ENCODE assay signal across 10 cellular contexts in genomic region chr5:10440367-10440990, GRCh38. TPM values are rescaled to one million over a fixed set of nuclear protein-coding genes. Genes with fewer than 3 reads are reported as not detected.
A peak's percentile ranks its signal among the peaks of the same experiment; 100 is the strongest.
DNase-seq lines count a peak whose midpoint lies in the region; ATAC-seq, FAIRE-seq and TF ChIP-seq lines count a peak whose summit lies in the region.
"Had no signal": no experiment of that assay in that cellular context is flagged by ENCODE, and none has a peak within 500 bp of the region (broad histone marks: within the 10 kb centered on the region; RNA-seq: fewer than 3 reads in every experiment).

No MANE protein-coding gene starts in this region.

- no peaks in the 10 kb centered on the region for H3K9me1 ChIP-seq in keratinocyte (ENCODE audit: control insufficient read depth, extremely low read depth, insufficient read depth, low read length)

- H3K9ac ChIP-seq in keratinocyte (ENCODE audit: control insufficient read depth, extremely low read depth, insufficient read depth, low read length): no peak overlapping the region

- H3K4me1 Mint-ChIP-seq in activated naive CD4-positive, alpha-beta T cell treated with anti-CD3 and anti-CD28 coated beads, Interleukin-2, amount 10 ng/mL, durations not matched to agents 7 days and 5 days: peaks cover 39% of the 10 kb centered on the region
- peaks cover 29% of the 10 kb centered on the region for H3K4me1 Mint-ChIP-seq in activated T-helper 1 cell treated with anti-CD3 and anti-CD28 coated beads, Interleukin-12 subunit alpha, Interleukin-12 subunit beta, Interleukin-2, Interleukin-4 antibody, amounts not matched to agents 30 ng/mL and 10 ng/mL and 1 ng/mL, durations not matched to agents 14 hours and 24 hours and 36 hours (ENCODE audit: low read depth)
- peaks cover 25% of the 10 kb centered on the region for H3K4me1 Mint-ChIP-seq in stimulated activated memory B cell treated with anti-CD40 and anti-IgM and Interleukin-4, amounts not matched to agents 10 μg/mL and 1 μg/mL and 100 μg/mL, for 72 hours

- dilution Hi-C loops in keratinocyte (cut with MboI; ENCODE audit: extremely low pct_ligation_motif_present, low sequenced_read_pairs): no loop called here

- peak overlapping the region; percentile 82 for H3K4me3 Mint-ChIP-seq in activated naive CD4-positive, alpha-beta T cell treated with anti-CD3 and anti-CD28 coated beads, Interleukin-2, amount 10 ng/mL, durations not matched to agents 7 days and 5 days
- H3K4me3 Mint-ChIP-seq in activated T-helper 1 cell treated with anti-CD3 and anti-CD28 coated beads, Interleukin-12 subunit alpha, Interleukin-12 subunit beta, Interleukin-2, Interleukin-4 antibody, amounts not matched to agents 30 ng/mL and 10 ng/mL and 1 ng/mL, durations not matched to agents 14 hours and 24 hours and 36 hours: peak overlapping the region; percentile 54
- no peak overlapping the region for H3K4me3 Mint-ChIP-seq in stimulated activated memory B cell treated with anti-CD40 and anti-IgM and Interleukin-4, amounts not matched to agents 10 μg/mL and 1 μg/mL and 100 μg/mL, for 72 hours

- FAIRE-seq in keratinocyte (lab: Jason Lieb, UNC): no peak

- H3K4me1 ChIP-seq in keratinocyte (ENCODE audit: control insufficient read depth, extremely low read depth, insufficient read depth, low read length): peaks cover 14% of the 10 kb centered on the region
- H3K4me1 ChIP-seq in thoracic aorta (ENCODE audit: control insufficient read depth in 1 of 2, low read depth in 2 of 2): peaks cover 4 to 17% of the 10 kb centered on the region in 2 donors

- peaks cover 30% of the 10 kb centered on the region for H3K36me3 Mint-ChIP-seq in activated naive CD4-positive, alpha-beta T cell treated with anti-CD3 and anti-CD28 coated beads, Interleukin-2, amount 10 ng/mL, durations not matched to agents 7 days and 5 days
- peaks cover 26% of the 10 kb centered on the region for H3K36me3 Mint-ChIP-seq in activated T-helper 1 cell treated with anti-CD3 and anti-CD28 coated beads, Interleukin-12 subunit alpha, Interleukin-12 subunit beta, Interleukin-2, Interleukin-4 antibody, amounts not matched to agents 30 ng/mL and 10 ng/mL and 1 ng/mL, durations not matched to agents 14 hours and 24 hours and 36 hours (ENCODE audit: low read depth)
- no peaks in the 10 kb centered on the region for H3K36me3 Mint-ChIP-seq in stimulated activated memory B cell treated with anti-CD40 and anti-IgM and Interleukin-4, amounts not matched to agents 10 μg/mL and 1 μg/mL and 100 μg/mL, for 72 hours

- peak overlapping the region; percentile 99 for H3K4me2 ChIP-seq in keratinocyte (ENCODE audit: control insufficient read depth, extremely low read depth, insufficient read depth, low read depth, low read length)

- H3K27ac Mint-ChIP-seq in activated naive CD4-positive, alpha-beta T cell treated with anti-CD3 and anti-CD28 coated beads, Interleukin-2, amount 10 ng/mL, durations not matched to agents 7 days and 5 days: no peak overlapping the region
- no peak overlapping the region for H3K27ac Mint-ChIP-seq in activated T-helper 1 cell treated with anti-CD3 and anti-CD28 coated beads, Interleukin-12 subunit alpha, Interleukin-12 subunit beta, Interleukin-2, Interleukin-4 antibody, amounts not matched to agents 30 ng/mL and 10 ng/mL and 1 ng/mL, durations not matched to agents 14 hours and 24 hours and 36 hours
- H3K27ac Mint-ChIP-seq in stimulated activated memory B cell treated with anti-CD40 and anti-IgM and Interleukin-4, amounts not matched to agents 10 μg/mL and 1 μg/mL and 100 μg/mL, for 72 hours: no peak overlapping the region

- H3K27me3 Mint-ChIP-seq in activated naive CD4-positive, alpha-beta T cell treated with anti-CD3 and anti-CD28 coated beads, Interleukin-2, amount 10 ng/mL, durations not matched to agents 7 days and 5 days: peaks cover 9% of the 10 kb centered on the region
- H3K27me3 Mint-ChIP-seq in activated T-helper 1 cell treated with anti-CD3 and anti-CD28 coated beads, Interleukin-12 subunit alpha, Interleukin-12 subunit beta, Interleukin-2, Interleukin-4 antibody, amounts not matched to agents 30 ng/mL and 10 ng/mL and 1 ng/mL, durations not matched to agents 14 hours and 24 hours and 36 hours (ENCODE audit: insufficient read depth): peaks cover 2% of the 10 kb centered on the region
- no peaks in the 10 kb centered on the region for H3K27me3 Mint-ChIP-seq in stimulated activated memory B cell treated with anti-CD40 and anti-IgM and Interleukin-4, amounts not matched to agents 10 μg/mL and 1 μg/mL and 100 μg/mL, for 72 hours

- peaks cover 6% of the 10 kb centered on the region for H3K27me3 ChIP-seq in keratinocyte (ENCODE audit: control insufficient read depth, extremely low read depth, insufficient read depth, low read length)
- no peaks in the 10 kb centered on the region for H3K27me3 ChIP-seq in thoracic aorta (replicated peaks; ENCODE audit: insufficient read depth)

- H3K36me3 ChIP-seq in keratinocyte (ENCODE audit: control insufficient read depth in 2 of 2, extremely low read depth in 1 of 2, insufficient read depth in 2 of 2, low read length in 2 of 2): peaks cover 0 to 6% of the 10 kb centered on the region in 2 experiments
- no peaks in the 10 kb centered on the region for H3K36me3 ChIP-seq in thoracic aorta

- H3K9me3 ChIP-seq in keratinocyte (ENCODE audit: control insufficient read depth, low read depth, low read length): no peaks in the 10 kb centered on the region
- H3K9me3 ChIP-seq in thoracic aorta: no peaks in the 10 kb centered on the region
- H3K9me3 ChIP-seq: HAP-1 had no signal

- H2AFZ ChIP-seq in keratinocyte (ENCODE audit: control insufficient read depth, low read length): no peak overlapping the region

- intact Hi-C loops in activated T-helper 1 cell treated with anti-CD3 and anti-CD28 coated beads, Interleukin-12 subunit alpha, Interleukin-12 subunit beta, Interleukin-2, Interleukin-4 antibody, amounts not matched to agents 30 ng/mL and 10 ng/mL and 1 ng/mL, durations not matched to agents 14 hours and 24 hours and 36 hours (cut with micrococcal nuclease): loop anchor here (5.0 kb wide), 1 partner anchor 122 kb away; the partner anchor contains the start of gene ANKRD33B

- H3K4me3 ChIP-seq in keratinocyte (ENCODE audit: control insufficient read depth in 2 of 3, extremely low read depth in 1 of 3, insufficient read depth in 2 of 3, low read depth in 1 of 3, low read length in 3 of 3): peak overlapping the region in 2 of 3 experiments; percentile 81 to 84
- peak overlapping the region; percentile 87 for H3K4me3 ChIP-seq in thoracic aorta

- CTCF ChIA-PET in activated naive CD4-positive, alpha-beta T cell treated with anti-CD3 and anti-CD28 coated beads, Interleukin-2, amount 10 ng/mL, durations not matched to agents 7 days and 5 days (lab: Charles Lee): no interaction called here

- DNase-seq in activated naive CD4-positive, alpha-beta T cell treated with anti-CD3 and anti-CD28 coated beads, Interleukin-2, amount 10 ng/mL, durations not matched to agents 7 days and 5 days: no peak
- DNase-seq in activated naive CD4-positive, alpha-beta T cell treated with anti-CD3 and anti-CD28 coated beads, Interleukin-2, amount 50 U/mL, for 16 hours: no peak
- no peak for DNase-seq in activated T-helper 1 cell treated with anti-CD3 and anti-CD28 coated beads, Interleukin-12 subunit alpha, Interleukin-12 subunit beta, Interleukin-2, Interleukin-4 antibody, amounts not matched to agents 30 ng/mL and 10 ng/mL and 1 ng/mL, durations not matched to agents 14 hours and 24 hours and 36 hours (ENCODE audit: low spot score)
- DNase-seq in keratinocyte (ENCODE audit: low read depth, low spot score): no peak
- DNase-seq in thoracic aorta (ENCODE audit: low spot score): no peak
- no peak for DNase-seq in SHP77 treated with DMSO at 0.1 percent for 48 hours (lab: John Stamatoyannopoulos, UW)
- DNase-seq: activated gamma-delta T cell had no signal

- H3K9me3 Mint-ChIP-seq in activated naive CD4-positive, alpha-beta T cell treated with anti-CD3 and anti-CD28 coated beads, Interleukin-2, amount 10 ng/mL, durations not matched to agents 7 days and 5 days: peaks cover 9% of the 10 kb centered on the region
- H3K9me3 Mint-ChIP-seq in activated T-helper 1 cell treated with anti-CD3 and anti-CD28 coated beads, Interleukin-12 subunit alpha, Interleukin-12 subunit beta, Interleukin-2, Interleukin-4 antibody, amounts not matched to agents 30 ng/mL and 10 ng/mL and 1 ng/mL, durations not matched to agents 14 hours and 24 hours and 36 hours: peaks cover 5% of the 10 kb centered on the region
- no peaks in the 10 kb centered on the region for H3K9me3 Mint-ChIP-seq in stimulated activated memory B cell treated with anti-CD40 and anti-IgM and Interleukin-4, amounts not matched to agents 10 μg/mL and 1 μg/mL and 100 μg/mL, for 72 hours

- no peak for ATAC-seq in thoracic aorta (ENCODE audit: insufficient number of reproducible peaks, low FRiP score, low read depth)
- ATAC-seq in stimulated activated memory B cell treated with anti-CD40 and anti-IgM and Interleukin-4, amounts not matched to agents 10 μg/mL and 1 μg/mL and 100 μg/mL, for 72 hours: no peak
- no peak for ATAC-seq in GM19455 (IDR thresholded peaks at IDR 0.05; ENCODE audit: unreplicated experiment)

- H4K20me1 ChIP-seq in keratinocyte (ENCODE audit: control insufficient read depth, extremely low read depth, insufficient read depth, low read length): no peaks in the 10 kb centered on the region

- TF ChIP-seq CTCF in keratinocyte (optimal IDR thresholded peaks at IDR 0.05 in 1 of 3, IDR thresholded peaks at IDR 0.05 in 1 of 3, conservative IDR thresholded peaks at IDR 0.05 in 1 of 3; ENCODE audit: extremely low read depth in 1 of 3, insufficient read depth in 2 of 3, low read length in 3 of 3): no peak
- TF ChIP-seq CTCF in thoracic aorta (IDR thresholded peaks at IDR 0.05): no peak

- H3K27ac ChIP-seq in keratinocyte (ENCODE audit: control insufficient read depth, insufficient read depth, low read length): no peak overlapping the region
- no peak overlapping the region for H3K27ac ChIP-seq in thoracic aorta

- H3K79me2 ChIP-seq in keratinocyte (ENCODE audit: control insufficient read depth, insufficient read depth, low read length): no peaks in the 10 kb centered on the region

RNA-seq across cellular contexts. Expression of gene ROPN1L, which starts 1.2 kb away (rescaled TPM):
- 0.16 and 0.20 TPM in 2 replicates for total RNA-seq in activated T-helper 1 cell treated with anti-CD3 and anti-CD28 coated beads, Interleukin-12 subunit alpha, Interleukin-12 subunit beta, Interleukin-2, Interleukin-4 antibody, amounts not matched to agents 30 ng/mL and 10 ng/mL and 1 ng/mL, durations not matched to agents 14 hours and 24 hours and 36 hours
- polyA plus RNA-seq in keratinocyte: 0.09 to 0.22 TPM in 2 of 3 replicates, not detected in the other
- polyA plus RNA-seq in keratinocyte (2011; ENCODE audit: low read depth): not detected
- 0.23 TPM in 1 of 2 replicates, not detected in the other for polyA plus RNA-seq in keratinocyte (2011; cell fraction: cytosol; rRNA removed)
- polyA plus RNA-seq in keratinocyte (2011; cell fraction: nucleus; rRNA removed): not detected in 2 replicates
- polyA plus RNA-seq in keratinocyte (2012; ENCODE audit: low replicate concordance): not detected in 2 replicates
- 0.49 TPM in 1 of 3 replicates, not detected in the others for polyA minus RNA-seq in keratinocyte
- not detected for polyA minus RNA-seq in keratinocyte (2011; cell fraction: cytosol; rRNA and poly(A)+ RNA removed)
- 0.85 and 1.4 TPM in 2 replicates for polyA minus RNA-seq in keratinocyte (2011; cell fraction: nucleus; rRNA and poly(A)+ RNA removed)
- not detected for total RNA-seq in thoracic aorta
